Comparison of ENCODE assay signal across 17 cellular contexts in genomic region chr2:5453648-5454390, GRCh38.
DNase-seq lines count a peak whose midpoint lies in the region; ATAC-seq lines count a peak whose summit lies in the region.
"Had no signal": no experiment of that assay in that cellular context is flagged by ENCODE, and none has a peak within 500 bp of the region (broad histone marks: within the 10 kb centered on the region; RNA-seq: fewer than 3 reads in every experiment).

No MANE protein-coding gene starts in this region.

- POLR2A ChIA-PET in activated CD8-positive, alpha-beta T cell treated with anti-CD3 and anti-CD28 coated beads, Interleukin-2, amount 10 ng/mL, durations not matched to agents 7 days and 5 days (lab: Charles Lee) = no interaction called here

- H3K27ac Mint-ChIP-seq in activated CD8-positive, alpha-beta T cell treated with anti-CD3 and anti-CD28 coated beads, Interleukin-2, amount 10 ng/mL, durations not matched to agents 7 days and 5 days = no peak overlapping the region
- H3K27ac Mint-ChIP-seq: WTC11 had no signal

- no peak overlapping the region for H3K4me3 Mint-ChIP-seq in activated CD8-positive, alpha-beta T cell treated with anti-CD3 and anti-CD28 coated beads, Interleukin-2, amount 10 ng/mL, durations not matched to agents 7 days and 5 days
- H3K4me3 Mint-ChIP-seq: WTC11 had no signal

- H3K9me3 Mint-ChIP-seq in activated CD8-positive, alpha-beta T cell treated with anti-CD3 and anti-CD28 coated beads, Interleukin-2, amount 10 ng/mL, durations not matched to agents 7 days and 5 days (ENCODE audit: insufficient read depth) = no peaks in the 10 kb centered on the region

- DNase-seq in NCI-H2107 treated with DMSO at 0.1 percent for 48 hours (lab: John Stamatoyannopoulos, UW; ENCODE audit: unreplicated experiment) (peak; percentile 82), SW480 (ENCODE audit: low spot score) (peak; percentile 37), foreskin melanocyte (peak; percentile 68), retina (peak; percentile 28), amygdala (lab: John Stamatoyannopoulos, UW) (no peak)
- no peak for DNase-seq in activated CD8-positive, alpha-beta T cell treated with anti-CD3 and anti-CD28 coated beads, Interleukin-2, amount 10 ng/mL, durations not matched to agents 7 days and 5 days
- DNase-seq: activated gamma-delta T cell, anterior cingulate cortex, dorsolateral prefrontal cortex, hypothalamus, left lung, NCI-H1105, NCI-H524 treated with DMSO at 0.1 percent for 48 hours, RPMI8226, testis had no signal

- CTCF ChIA-PET in activated CD8-positive, alpha-beta T cell treated with anti-CD3 and anti-CD28 coated beads, Interleukin-2, amount 10 ng/mL, durations not matched to agents 7 days and 5 days (lab: Charles Lee) = no interaction called here

- no peak for ATAC-seq in activated CD8-positive, alpha-beta T cell treated with anti-CD3 and anti-CD28 coated beads, Interleukin-2, amount 10 ng/mL, durations not matched to agents 7 days and 5 days
- no peak for ATAC-seq in HG03354 (IDR thresholded peaks at IDR 0.05; ENCODE audit: poor library complexity, severe bottlenecking, unreplicated experiment)
- ATAC-seq: left lung, WTC11 had no signal

- H3K27me3 Mint-ChIP-seq in activated CD8-positive, alpha-beta T cell treated with anti-CD3 and anti-CD28 coated beads, Interleukin-2, amount 10 ng/mL, durations not matched to agents 7 days and 5 days (ENCODE audit: low read depth) = no peaks in the 10 kb centered on the region

- H3K36me3 Mint-ChIP-seq in activated CD8-positive, alpha-beta T cell treated with anti-CD3 and anti-CD28 coated beads, Interleukin-2, amount 10 ng/mL, durations not matched to agents 7 days and 5 days (ENCODE audit: low read depth) = no peaks in the 10 kb centered on the region

- no peaks in the 10 kb centered on the region for H3K4me1 Mint-ChIP-seq in activated CD8-positive, alpha-beta T cell treated with anti-CD3 and anti-CD28 coated beads, Interleukin-2, amount 10 ng/mL, durations not matched to agents 7 days and 5 days (ENCODE audit: low read depth)
- H3K4me1 Mint-ChIP-seq: WTC11 had no signal

Comparison
In these comparisons a context has a peak if more than half of its experiments do, and no peak if none do; other contexts are left out.
1. DNase-seq: peak in NCI-H2107 treated with DMSO at 0.1 percent for 48 hours (single experiment), SW480 (single experiment), foreskin melanocyte (single experiment) and retina (single experiment); none in activated CD8-positive, alpha-beta T cell treated with anti-CD3 and anti-CD28 coated beads, Interleukin-2, amount 10 ng/mL, durations not matched to agents 7 days and 5 days (single experiment) and amygdala (0 of 56).